ENCODE assay signal across 8 cellular contexts in the genomic region with DNA sequence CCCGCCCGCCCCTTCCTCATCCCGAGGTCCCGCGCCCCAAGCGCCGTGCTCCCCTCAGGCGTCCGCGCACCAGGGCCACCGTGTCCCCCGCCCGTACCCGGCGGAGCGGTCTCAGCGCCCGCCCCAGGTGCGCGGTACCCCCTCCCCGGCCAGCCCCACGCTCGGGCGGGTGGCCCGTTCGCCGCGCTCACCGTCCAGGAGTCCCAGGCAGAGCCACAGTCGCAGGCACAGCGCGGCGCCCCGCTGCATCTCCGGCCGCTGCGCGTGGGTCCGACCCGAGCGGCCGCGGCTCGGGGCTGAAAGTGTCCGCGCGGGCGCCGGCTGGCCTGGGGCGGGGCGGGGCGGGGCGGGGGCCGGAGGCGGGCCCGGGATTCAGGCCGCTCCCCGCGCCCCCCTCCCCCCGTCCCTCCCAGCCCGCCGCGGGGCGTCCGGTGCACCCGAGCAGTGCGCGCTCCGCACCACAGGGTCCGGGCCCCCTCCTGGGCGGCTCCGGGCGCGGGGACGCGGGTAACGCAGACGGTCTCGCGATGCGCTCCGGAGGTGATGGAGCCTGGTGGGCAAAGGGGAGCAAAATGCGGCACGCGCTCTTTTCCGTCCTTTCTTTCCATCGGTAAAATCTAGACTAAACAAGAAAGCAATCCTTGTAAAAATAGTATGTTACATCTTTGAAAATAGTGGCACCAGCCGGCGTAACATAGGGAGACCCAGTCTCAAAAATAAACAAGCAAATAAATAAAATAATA. TPM values are rescaled to one million over a fixed set of nuclear protein-coding genes. Genes with fewer than 3 reads are reported as not detected.
DNase-seq lines count a peak whose midpoint lies in the region; ATAC-seq and TF ChIP-seq lines count a peak whose summit lies in the region.

TSS of gene FLT4 (minus strand) at position 304 of the 743 bp plus-strand sequence. CDS start at position 249, 55 bp downstream.

- TF ChIP-seq CTCF in A673 (conservative IDR thresholded peaks at IDR 0.05; ENCODE audit: low read depth, low read length) = no peak

- CTCF ChIA-PET in A673 (lab: Charles Lee) = interaction anchor here (0.6 kb wide), 1 partner anchor 10 kb away, joined by 9 read pairs; no protein-coding TSS in a partner anchor

- H3K4me1 Mint-ChIP-seq in naive B cell = peaks cover 6 to 27% (median 9%) of the 10 kb centered on the region in 3 donors

- peaks cover 8 to 14% of the 10 kb centered on the region in 2 donors for H3K36me3 Mint-ChIP-seq in naive B cell

- H3K9me3 ChIP-seq in A673 (ENCODE audit: low read depth, low read length, poor library complexity, severe bottlenecking) (no peaks in the 10 kb centered on the region), ectodermal cell (ENCODE audit: control insufficient read depth, low read length) (no peaks in the 10 kb centered on the region)

- H3K27me3 ChIP-seq in A673 (replicated peaks; ENCODE audit: insufficient read depth, low read depth, low read length, poor library complexity) = peaks cover 56% of the 10 kb centered on the region
- peaks cover 79% of the 10 kb centered on the region for H3K27me3 ChIP-seq in ectodermal cell (ENCODE audit: control insufficient read depth, insufficient read depth, low read length, poor library complexity, severe bottlenecking)

- BruUV-seq in A673 (replicated peaks; lab: Mats Ljungman, UMichigan) = no TSS peak

- peaks cover 0 to 4% (median 0%) of the 10 kb centered on the region in 7 donors for H3K9me3 Mint-ChIP-seq in naive B cell

- intact Hi-C loops in A673 (cut with micrococcal nuclease; ENCODE audit: unreplicated experiment) = no loop called here

- peaks cover 56 to 82% (median 79%) of the 10 kb centered on the region in 3 donors for H3K27me3 Mint-ChIP-seq in naive B cell

- ATAC-seq in naive B cell (ENCODE audit: low read depth in 2 of 2) (no peak), GM19467 (IDR thresholded peaks at IDR 0.05; ENCODE audit: unreplicated experiment) (no peak), GM18502 (IDR thresholded peaks at IDR 0.05; ENCODE audit: poor library complexity, unreplicated experiment) (no peak)

- 0 to 1% methylated on average over 89 of the region's 89 CpGs for WGBS in ectodermal cell, 2 experiments

- peak within 1 kb of the TSS in 1 of 6 donors; percentile 17 for H3K27ac Mint-ChIP-seq in naive B cell

- H3K4me3 Mint-ChIP-seq in naive B cell = peak within 1 kb of the TSS; percentile 50 to 87 (median 78)

- DNase-seq in A673 (ENCODE audit: low spot score) = no peak
- no peak for DNase-seq in Jurkat, Clone E6-1 (ENCODE audit: low read depth, low spot score)
- DNase-seq in naive B cell = no peak
- no peak for DNase-seq in AG08395 (ENCODE audit: low spot score)
- DNase-seq in NCI-H1092 (lab: John Stamatoyannopoulos, UW) = no peak

- H3K27ac ChIP-seq in A673 (ENCODE audit: low read depth, low read length, poor library complexity, severe bottlenecking) = no peak within 1 kb of the TSS
- no peak within 1 kb of the TSS for H3K27ac ChIP-seq in ectodermal cell (ENCODE audit: insufficient read depth, low read depth, low read length, poor library complexity, severe bottlenecking)

- H3K4me1 ChIP-seq in A673 (ENCODE audit: insufficient read depth, low read length, poor library complexity, severe bottlenecking) = no peaks in the 10 kb centered on the region
- H3K4me1 ChIP-seq in ectodermal cell (ENCODE audit: control insufficient read depth, insufficient read depth, low read length) = no peaks in the 10 kb centered on the region

- POLR2A ChIA-PET in A673 (lab: Charles Lee; ENCODE audit: low non-redundant PET) = no interaction called here

- no peaks in the 10 kb centered on the region for H3K36me3 ChIP-seq in A673 (ENCODE audit: insufficient read depth, low read length, poor library complexity, severe bottlenecking)
- no peaks in the 10 kb centered on the region for H3K36me3 ChIP-seq in ectodermal cell (ENCODE audit: control insufficient read depth, insufficient read depth, low read length)

- H3K4me3 ChIP-seq in A673 (ENCODE audit: low read depth, low read length, poor library complexity, severe bottlenecking) = peak within 1 kb of the TSS; percentile 15
- peak within 1 kb of the TSS; percentile 47 for H3K4me3 ChIP-seq in Jurkat, Clone E6-1 (ENCODE audit: low read length)
- peak within 1 kb of the TSS; percentile 43 for H3K4me3 ChIP-seq in ectodermal cell (ENCODE audit: insufficient read depth, low read depth, low read length)

RNA-seq across cellular contexts. Expression of gene FLT4, which starts in this region (rescaled TPM):
- total RNA-seq in A673 (2021) = 8.6 and 10.1 TPM in 2 replicates
- polyA plus RNA-seq in Jurkat, Clone E6-1 (2012; ENCODE audit: insufficient read depth, insufficient read length) = 51.2 TPM
- 7.8 TPM for polyA plus RNA-seq in ectodermal cell (2013, experiment 1 of 4)
- 6.6 TPM for polyA plus RNA-seq in ectodermal cell (2013, experiment 2 of 4)
- polyA plus RNA-seq in ectodermal cell (2013, experiment 3 of 4) = 7.2 TPM
- polyA plus RNA-seq in ectodermal cell (2013, experiment 4 of 4) = 6.8 TPM
- not detected for polyA plus RNA-seq in naive B cell (ENCODE audit: low read depth in 6 of 6)
